Comparison of ENCODE assay signal across 15 cellular contexts in genomic region chr15:25609371-25609770, GRCh38.
DNase-seq lines count a peak whose midpoint lies in the region; ATAC-seq and TF ChIP-seq lines count a peak whose summit lies in the region.
"Had no signal": no experiment of that assay in that cellular context is flagged by ENCODE, and none has a peak within 500 bp of the region (broad histone marks: within the 10 kb centered on the region; RNA-seq: fewer than 3 reads in every experiment).

No MANE protein-coding gene starts in this region.

- TF ChIP-seq CTCF in fibroblast of mammary gland (conservative IDR thresholded peaks at IDR 0.05; ENCODE audit: control insufficient read depth, insufficient read depth, low read depth, low read length) (no peak), lower lobe of right lung (IDR thresholded peaks at IDR 0.05) (no peak), natural killer cell (IDR thresholded peaks at IDR 0.05) (no peak)

- H3K4me1 ChIP-seq in lower lobe of right lung: no peaks in the 10 kb centered on the region

- intact Hi-C loops in lower lobe of right lung (cut with DNase I): no loop called here
- intact Hi-C loops in natural killer cell (cut with micrococcal nuclease): no loop called here

- DNase-seq in fibroblast of mammary gland (ENCODE audit: low read depth) (peak; percentile 11), lower lobe of right lung (no peak), stromal cell of bone marrow (ENCODE audit: low read depth) (peak; percentile 25), D341Med (ENCODE audit: low spot score) (no peak), natural killer cell (no peak), occipital lobe (lab: John Stamatoyannopoulos, UW) (no peak)
- DNase-seq: C1 segment of cervical spinal cord; Calu3; CD4-positive, alpha-beta memory T cell; COR-L47; DMS153; DND-41; GM23248; H7; HCEC 1CT had no signal

- no peaks in the 10 kb centered on the region for H3K36me3 Mint-ChIP-seq in natural killer cell
- H3K36me3 Mint-ChIP-seq: CD4-positive, alpha-beta memory T cell had no signal

- no peaks in the 10 kb centered on the region for H3K27me3 ChIP-seq in lower lobe of right lung (ENCODE audit: low read depth)

- no peak overlapping the region for H3K27ac Mint-ChIP-seq in natural killer cell
- H3K27ac Mint-ChIP-seq: CD4-positive, alpha-beta memory T cell had no signal

- peaks cover 0 to 5% of the 10 kb centered on the region in 2 donors for H3K9me3 Mint-ChIP-seq in natural killer cell

- no peaks in the 10 kb centered on the region for H3K9me3 ChIP-seq in lower lobe of right lung

- H3K36me3 ChIP-seq in lower lobe of right lung: no peaks in the 10 kb centered on the region

- H3K4me3 ChIP-seq in fibroblast of mammary gland (ENCODE audit: control insufficient read depth, low read depth, low read length): no peak overlapping the region
- no peak overlapping the region for H3K4me3 ChIP-seq in lower lobe of right lung
- H3K4me3 ChIP-seq: GM23248 had no signal

- H3K4me3 Mint-ChIP-seq in natural killer cell: no peak overlapping the region
- H3K4me3 Mint-ChIP-seq: CD4-positive, alpha-beta memory T cell had no signal

- H3K27ac ChIP-seq in lower lobe of right lung: no peak overlapping the region
- H3K27ac ChIP-seq: GM23248 had no signal

- peak; percentile 70 to 88 for ATAC-seq in lower lobe of right lung
- no peak for ATAC-seq in natural killer cell

- H3K4me1 Mint-ChIP-seq in natural killer cell: no peaks in the 10 kb centered on the region
- H3K4me1 Mint-ChIP-seq: CD4-positive, alpha-beta memory T cell had no signal

- peaks cover 0 to 2% of the 10 kb centered on the region in 2 donors for H3K27me3 Mint-ChIP-seq in natural killer cell (ENCODE audit: low read depth in 2 of 2)

Comparison
In these comparisons a context has a peak if more than half of its experiments do, and no peak if none do; other contexts are left out.
1. DNase-seq: peak in fibroblast of mammary gland (single experiment) and stromal cell of bone marrow (single experiment); none in lower lobe of right lung (single experiment), D341Med (single experiment), natural killer cell (single experiment) and occipital lobe (single experiment).
2. ATAC-seq: peak in lower lobe of right lung (2 of 2); none in natural killer cell (0 of 3).